In genomic region chr5:176934309-176934930, GRCh38 we compare ENCODE assay signal across 18 cellular contexts. TPM values are rescaled to one million over a fixed set of nuclear protein-coding genes. Genes with fewer than 3 reads are reported as not detected.
DNase-seq lines count a peak whose midpoint lies in the region; ATAC-seq and TF ChIP-seq lines count a peak whose summit lies in the region.
"Had no signal": no experiment of that assay in that cellular context is flagged by ENCODE, and none has a peak within 500 bp of the region (broad histone marks: within the 10 kb centered on the region; RNA-seq: fewer than 3 reads in every experiment).

No MANE protein-coding gene starts in this region.

- peaks cover 6 to 12% of the 10 kb centered on the region in 2 donors for H3K36me3 Mint-ChIP-seq in activated naive CD4-positive, alpha-beta T cell treated with anti-CD3 and anti-CD28 coated beads, Interleukin-2, amount 50 U/mL, for 72 hours
- H3K36me3 Mint-ChIP-seq in activated naive CD4-positive, alpha-beta T cell treated with anti-CD3 and anti-CD28 coated beads, Interleukin-2, amount 10 ng/mL, durations not matched to agents 7 days and 5 days, result peaks cover 36% of the 10 kb centered on the region
- peaks cover 88% of the 10 kb centered on the region for H3K36me3 Mint-ChIP-seq in activated T-helper 17 cell treated with anti-CD3 and anti-CD28 coated beads, Interleukin-2, amount 50 U/mL, for 72 hours (ENCODE audit: low read depth)

- DNase-seq in activated naive CD4-positive, alpha-beta T cell treated with anti-CD3 and anti-CD28 coated beads, Interleukin-2, amount 50 U/mL, for 72 hours (ENCODE audit: low spot score in 2 of 2), result no peak
- no peak for DNase-seq in activated naive CD4-positive, alpha-beta T cell treated with anti-CD3 and anti-CD28 coated beads, Interleukin-2, amount 10 ng/mL, durations not matched to agents 7 days and 5 days
- DNase-seq in epithelial cell of esophagus (ENCODE audit: low read depth) (peak; percentile 49), SK-N-DZ (ENCODE audit: low spot score) (no peak)
- peak in 1 of 2 donors; percentile 19 for DNase-seq in stimulated activated naive CD8-positive, alpha-beta T cell treated with anti-CD3 and anti-CD28 coated beads, Interleukin-15, amount 100 ng/mL, for 72 hours
- DNase-seq: BE2C; CD8-positive, alpha-beta T cell; HCEC 1CT; NCI-H1092; NCI-H1694; NCI-H774; SIG-M5 had no signal

- H3K4me1 Mint-ChIP-seq in activated naive CD4-positive, alpha-beta T cell treated with anti-CD3 and anti-CD28 coated beads, Interleukin-2, amount 10 ng/mL, durations not matched to agents 7 days and 5 days, result peaks cover 10% of the 10 kb centered on the region
- peaks cover 19% of the 10 kb centered on the region for H3K4me1 Mint-ChIP-seq in activated T-helper 17 cell treated with anti-CD3 and anti-CD28 coated beads, Interleukin-2, amount 50 U/mL, for 72 hours
- H3K4me1 Mint-ChIP-seq in stimulated activated naive CD8-positive, alpha-beta T cell treated with anti-CD3 and anti-CD28 coated beads, Interleukin-15, amount 100 ng/mL, for 72 hours, result peaks cover 18% of the 10 kb centered on the region

- H3K27ac Mint-ChIP-seq in activated naive CD4-positive, alpha-beta T cell treated with anti-CD3 and anti-CD28 coated beads, Interleukin-2, amount 50 U/mL, for 72 hours, result peak overlapping the region in 1 of 2 donors; percentile 19
- H3K27ac Mint-ChIP-seq in activated naive CD4-positive, alpha-beta T cell treated with anti-CD3 and anti-CD28 coated beads, Interleukin-2, amount 10 ng/mL, durations not matched to agents 7 days and 5 days, result no peak overlapping the region
- H3K27ac Mint-ChIP-seq in activated T-helper 17 cell treated with anti-CD3 and anti-CD28 coated beads, Interleukin-2, amount 50 U/mL, for 72 hours, result peak overlapping the region; percentile 28
- H3K27ac Mint-ChIP-seq in stimulated activated naive CD8-positive, alpha-beta T cell treated with anti-CD3 and anti-CD28 coated beads, Interleukin-15, amount 100 ng/mL, for 72 hours, result peak overlapping the region in 1 of 2 donors; percentile 1

- CTCF ChIA-PET in activated naive CD4-positive, alpha-beta T cell treated with anti-CD3 and anti-CD28 coated beads, Interleukin-2, amount 10 ng/mL, durations not matched to agents 7 days and 5 days (lab: Charles Lee), result no interaction called here

- TF ChIP-seq CTCF in epithelial cell of esophagus (IDR thresholded peaks at IDR 0.05; ENCODE audit: insufficient read depth, low read depth, low read length, missing control alignments), result no peak

- H3K4me3 ChIP-seq in epithelial cell of esophagus (ENCODE audit: low read length), result no peak overlapping the region

- H3K4me3 Mint-ChIP-seq in activated naive CD4-positive, alpha-beta T cell treated with anti-CD3 and anti-CD28 coated beads, Interleukin-2, amount 10 ng/mL, durations not matched to agents 7 days and 5 days, result no peak overlapping the region
- peak overlapping the region; percentile 0 for H3K4me3 Mint-ChIP-seq in activated T-helper 17 cell treated with anti-CD3 and anti-CD28 coated beads, Interleukin-2, amount 50 U/mL, for 72 hours
- H3K4me3 Mint-ChIP-seq in stimulated activated naive CD8-positive, alpha-beta T cell treated with anti-CD3 and anti-CD28 coated beads, Interleukin-15, amount 100 ng/mL, for 72 hours, result no peak overlapping the region
- H3K4me3 Mint-ChIP-seq: CD8-positive, alpha-beta T cell had no signal

- H3K27me3 Mint-ChIP-seq in activated naive CD4-positive, alpha-beta T cell treated with anti-CD3 and anti-CD28 coated beads, Interleukin-2, amount 10 ng/mL, durations not matched to agents 7 days and 5 days, result no peaks in the 10 kb centered on the region
- H3K27me3 Mint-ChIP-seq in activated T-helper 17 cell treated with anti-CD3 and anti-CD28 coated beads, Interleukin-2, amount 50 U/mL, for 72 hours, result no peaks in the 10 kb centered on the region
- H3K27me3 Mint-ChIP-seq in stimulated activated naive CD8-positive, alpha-beta T cell treated with anti-CD3 and anti-CD28 coated beads, Interleukin-15, amount 100 ng/mL, for 72 hours, result no peaks in the 10 kb centered on the region

- ATAC-seq in activated naive CD4-positive, alpha-beta T cell treated with anti-CD3 and anti-CD28 coated beads, Interleukin-2, amount 50 U/mL, for 72 hours, result peak; percentile 53 to 61
- peak; percentile 73 for ATAC-seq in activated T-helper 17 cell treated with anti-CD3 and anti-CD28 coated beads, Interleukin-2, amount 50 U/mL, for 72 hours (replicated peaks)
- ATAC-seq in stimulated activated naive CD8-positive, alpha-beta T cell treated with anti-CD3 and anti-CD28 coated beads, Interleukin-15, amount 100 ng/mL, for 72 hours, result peak; percentile 90
- no peak for ATAC-seq in GM19023 (IDR thresholded peaks at IDR 0.05; ENCODE audit: unreplicated experiment)
- ATAC-seq: CD8-positive, alpha-beta T cell; HepG2 had no signal

- H3K9me3 Mint-ChIP-seq in activated naive CD4-positive, alpha-beta T cell treated with anti-CD3 and anti-CD28 coated beads, Interleukin-2, amount 50 U/mL, for 72 hours, result no peaks in the 10 kb centered on the region
- no peaks in the 10 kb centered on the region for H3K9me3 Mint-ChIP-seq in activated naive CD4-positive, alpha-beta T cell treated with anti-CD3 and anti-CD28 coated beads, Interleukin-2, amount 10 ng/mL, durations not matched to agents 7 days and 5 days
- no peaks in the 10 kb centered on the region for H3K9me3 Mint-ChIP-seq in activated T-helper 17 cell treated with anti-CD3 and anti-CD28 coated beads, Interleukin-2, amount 50 U/mL, for 72 hours
- no peaks in the 10 kb centered on the region for H3K9me3 Mint-ChIP-seq in stimulated activated naive CD8-positive, alpha-beta T cell treated with anti-CD3 and anti-CD28 coated beads, Interleukin-15, amount 100 ng/mL, for 72 hours
- H3K9me3 Mint-ChIP-seq: CD8-positive, alpha-beta T cell had no signal

RNA-seq across cellular contexts. Expression of gene HK3, which starts 35.3 kb away (rescaled TPM):
- total RNA-seq in activated naive CD4-positive, alpha-beta T cell treated with anti-CD3 and anti-CD28 coated beads, Interleukin-2, amount 50 U/mL, for 72 hours, result under 1 TPM; 0.11 to 0.27 TPM
- under 1 TPM; 0.29 to 0.76 TPM for total RNA-seq in activated T-helper 17 cell treated with anti-CD3 and anti-CD28 coated beads, Interleukin-2, amount 50 U/mL, for 72 hours
- 0.29 TPM in 1 of 2 replicates, not detected in the other for polyA plus RNA-seq in SK-N-DZ (2014; cell fraction: cytosol; rRNA removed)
- polyA plus RNA-seq in SK-N-DZ (2014; cell fraction: nucleus; rRNA removed), result 0.17 and 0.43 TPM in 2 replicates
- total RNA-seq: CD8-positive, alpha-beta T cell; HepG2; MCF 10A; NCI-H460 had no signal
- polyA plus RNA-seq: AG04450, HepG2 had no signal
